ENCODE assay signal across 17 cellular contexts in the genomic region with DNA sequence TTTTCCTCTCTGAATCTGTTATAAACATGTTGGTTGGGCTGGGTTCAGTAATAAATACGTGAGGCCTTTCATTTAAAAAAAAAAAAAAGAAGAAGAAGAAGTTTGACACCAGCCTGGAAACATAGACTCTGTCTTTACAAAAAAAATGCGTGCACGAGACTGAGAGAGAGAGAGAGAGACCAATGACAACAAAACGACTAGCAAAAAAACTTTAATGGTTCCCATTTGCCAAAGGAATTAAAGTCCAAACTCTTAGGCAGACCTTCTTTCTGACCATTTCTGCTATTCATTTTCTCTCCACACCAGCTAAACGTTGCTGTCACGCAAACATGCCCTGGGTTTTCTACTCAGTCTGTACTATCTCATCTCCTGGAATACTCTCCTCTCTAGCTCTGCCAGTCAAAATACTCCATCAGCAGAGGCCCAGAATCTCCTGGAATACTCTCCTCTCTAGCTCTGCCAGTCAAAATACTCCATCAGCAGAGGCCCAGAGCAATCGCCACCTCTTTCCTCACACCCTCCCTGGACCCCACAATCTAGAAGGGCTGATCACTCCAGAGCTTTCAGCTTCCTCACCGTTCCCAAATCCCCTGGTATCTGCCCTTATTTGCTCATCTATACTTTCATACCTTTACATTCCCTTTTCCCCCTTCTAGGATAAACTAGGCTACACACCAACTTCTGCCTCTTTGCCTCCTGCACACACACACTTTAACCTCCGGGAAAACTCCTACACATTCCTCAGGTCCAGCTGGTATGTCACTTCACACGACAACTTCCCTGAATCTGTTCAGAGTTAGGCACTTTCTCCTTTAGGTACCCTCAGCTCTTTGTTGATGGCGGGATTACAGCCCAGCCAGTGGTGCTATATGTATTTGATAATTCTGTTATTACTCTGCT.
DNase-seq lines count a peak whose midpoint lies in the region; ATAC-seq and TF ChIP-seq lines count a peak whose summit lies in the region.
"Had no signal": no experiment of that assay in that cellular context is flagged by ENCODE, and none has a peak within 500 bp of the region (broad histone marks: within the 10 kb centered on the region; RNA-seq: fewer than 3 reads in every experiment).

No MANE protein-coding gene starts in this region.

- H3K4me2 ChIP-seq in GM23338 (no peak overlapping the region), H9 (ENCODE audit: insufficient read depth, insufficient read length, low read length) (no peak overlapping the region)
- H3K4me2 ChIP-seq: KMS-11 had no signal

- H3K36me3 Mint-ChIP-seq in GM23338 (ENCODE audit: low read depth), result no peaks in the 10 kb centered on the region
- no peaks in the 10 kb centered on the region for H3K36me3 Mint-ChIP-seq in H9 (ENCODE audit: insufficient read depth in 1 of 3, low read depth in 3 of 3)
- H3K36me3 Mint-ChIP-seq in activated T-cell treated with anti-CD3 and anti-CD28 coated beads, Interleukin-2, amount 50 U/mL, for 72 hours (ENCODE audit: insufficient read depth in 2 of 2), result no peaks in the 10 kb centered on the region

- H3K4me3 ChIP-seq in GM23338 (no peak overlapping the region), fibroblast of the aortic adventitia (ENCODE audit: low read depth, low read length) (no peak overlapping the region), right cardiac atrium (ENCODE audit: low read length) (no peak overlapping the region)
- H3K4me3 ChIP-seq: BLaER1 had no signal

- H3K9me3 Mint-ChIP-seq in GM23338, result no peaks in the 10 kb centered on the region
- no peaks in the 10 kb centered on the region for H3K9me3 Mint-ChIP-seq in H9
- peaks cover 0 to 1% of the 10 kb centered on the region in 2 donors for H3K9me3 Mint-ChIP-seq in activated T-cell treated with anti-CD3 and anti-CD28 coated beads, Interleukin-2, amount 50 U/mL, for 72 hours
- H3K9me3 Mint-ChIP-seq: CD8-positive, alpha-beta memory T cell had no signal

- H4K5ac ChIP-seq in H9 (ENCODE audit: insufficient read length, low read depth, low read length), result no peak overlapping the region

- WGBS in right cardiac atrium, result 39% methylated on average over 11 of the region's 11 CpGs
- WGBS in H9 (ENCODE audit: extremely low coverage, insufficient read length, low lambda C conversion rate), result no CpG with 5 or more reads among the region's 11 CpGs

- H3K79me2 ChIP-seq in GM23338 (replicated peaks; ENCODE audit: insufficient read depth) (no peaks in the 10 kb centered on the region), H9 (ENCODE audit: insufficient read depth, low read length) (no peaks in the 10 kb centered on the region)

- H2BK15ac ChIP-seq in H9 (ENCODE audit: low read depth, low read length), result no peak overlapping the region

- no peak overlapping the region for H2BK12ac ChIP-seq in H9 (ENCODE audit: insufficient read length, low read depth, low read length)

- peaks cover 7% of the 10 kb centered on the region; the same call in 1 of the 3 replicates for H3K4me1 Mint-ChIP-seq in GM23338
- H3K4me1 Mint-ChIP-seq in H9, result peaks cover 4 to 9% of the 10 kb centered on the region in 2 experiments; a peak in 2 of 4 replicates
- peaks cover 26% of the 10 kb centered on the region for H3K4me1 Mint-ChIP-seq in activated T-cell treated with anti-CD3 and anti-CD28 coated beads, Interleukin-2, amount 50 U/mL, for 72 hours (ENCODE audit: low read depth)

- TF ChIP-seq CTCF in GM23338 (conservative IDR thresholded peaks at IDR 0.05; ENCODE audit: low read depth in 2 of 2) (no peak), fibroblast of the aortic adventitia (IDR thresholded peaks at IDR 0.05; ENCODE audit: insufficient read depth, low read length) (no peak), H9 (conservative IDR thresholded peaks at IDR 0.05) (no peak)

- no peak overlapping the region for H4K8ac ChIP-seq in H9 (replicated peaks; ENCODE audit: insufficient read length, low read depth, low read length)

- no peaks in the 10 kb centered on the region for H4K20me1 ChIP-seq in GM23338 (replicated peaks; ENCODE audit: insufficient read depth)
- H4K20me1 ChIP-seq in H9 (ENCODE audit: control insufficient read depth, insufficient read depth, insufficient read length), result no peaks in the 10 kb centered on the region
- H4K20me1 ChIP-seq: BLaER1 had no signal

- ATAC-seq in GM23338, result no peak
- peak; percentile 44 to 67 for ATAC-seq in right cardiac atrium
- peak; percentile 87 for ATAC-seq in sciatic nerve
- no peak for ATAC-seq in activated T-cell treated with anti-CD3 and anti-CD28 coated beads, Interleukin-2, amount 50 U/mL, for 72 hours (replicated peaks in 1 of 2)
- ATAC-seq: HCT116 had no signal

- no peaks in the 10 kb centered on the region for H3K36me3 ChIP-seq in GM23338 (ENCODE audit: insufficient read depth)
- H3K36me3 ChIP-seq: BLaER1 had no signal

- DNase-seq in GM23338 (ENCODE audit: low spot score) (peak; percentile 14), fibroblast of the aortic adventitia (ENCODE audit: low read depth) (peak; percentile 75), right cardiac atrium (no peak), sciatic nerve (ENCODE audit: low spot score) (no peak), H9 (no peak), NCI-H510A treated with DMSO at 0.1 percent for 48 hours (lab: John Stamatoyannopoulos, UW) (no peak), inferior parietal cortex (ENCODE audit: extremely low spot score) (no peak)
- no peak for DNase-seq in activated T-cell treated with anti-CD3 and anti-CD28 coated beads, Interleukin-2, amount 50 U/mL, for 72 hours
- DNase-seq: CD8-positive, alpha-beta memory T cell; DMS79 treated with DMSO at 0.1 percent for 48 hours; NCI-H1048; NCI-H2081; NCI-H524 treated with DMSO at 0.1 percent for 48 hours; SHP77 had no signal

- no peak overlapping the region for H2AK5ac ChIP-seq in H9 (ENCODE audit: insufficient read length, low read length)

- no peak overlapping the region for H2BK20ac ChIP-seq in H9 (ENCODE audit: low read depth, low read length, poor library complexity, severe bottlenecking)

- no peak overlapping the region for H2BK120ac ChIP-seq in H9 (ENCODE audit: low read depth, low read length, poor library complexity, severe bottlenecking)

- H3K4me1 ChIP-seq in GM23338 (ENCODE audit: insufficient read depth) (no peaks in the 10 kb centered on the region), right cardiac atrium (ENCODE audit: control insufficient read depth, insufficient read depth, low read length) (peaks cover 4% of the 10 kb centered on the region), H9 (ENCODE audit: insufficient read depth, low read length) (no peaks in the 10 kb centered on the region)

- no peak overlapping the region for H3K56ac ChIP-seq in H9 (ENCODE audit: insufficient read length, low read depth, low read length)

- no peaks in the 10 kb centered on the region for H3F3A ChIP-seq in GM23338 (replicated peaks; ENCODE audit: low read depth)

- H3K14ac ChIP-seq in H9 (ENCODE audit: insufficient read depth, low read length), result no peak overlapping the region

- no peak overlapping the region for H3K23ac ChIP-seq in H9 (ENCODE audit: insufficient read length, low read depth, low read length)

- H3K4me3 Mint-ChIP-seq in GM23338 (no peak overlapping the region), H9 (no peak overlapping the region)
- no peak overlapping the region for H3K4me3 Mint-ChIP-seq in activated T-cell treated with anti-CD3 and anti-CD28 coated beads, Interleukin-2, amount 50 U/mL, for 72 hours
- H3K4me3 Mint-ChIP-seq: CD8-positive, alpha-beta memory T cell had no signal

- H3K79me1 ChIP-seq in H9 (ENCODE audit: insufficient read depth, low read depth, low read length, poor library complexity, severe bottlenecking), result no peaks in the 10 kb centered on the region

- H3K27me3 ChIP-seq in GM23338 (ENCODE audit: insufficient read depth), result no peaks in the 10 kb centered on the region
- no peaks in the 10 kb centered on the region for H3K27me3 ChIP-seq in right cardiac atrium (ENCODE audit: control insufficient read depth, insufficient read depth)
- no peaks in the 10 kb centered on the region for H3K27me3 ChIP-seq in H9 (ENCODE audit: insufficient read depth, low read length)
- H3K27me3 ChIP-seq: BLaER1 had no signal

- H3K9me3 ChIP-seq in right cardiac atrium (ENCODE audit: control insufficient read depth, low read length) (no peaks in the 10 kb centered on the region), H9 (ENCODE audit: control insufficient read depth, low read depth, low read length) (no peaks in the 10 kb centered on the region)
- H3K9me3 ChIP-seq: BLaER1 had no signal

- H2BK5ac ChIP-seq in H9 (ENCODE audit: insufficient read length, low read length), result no peak overlapping the region

- intact Hi-C loops in right cardiac atrium (cut with DNase I), result no loop called here
- intact Hi-C loops in sciatic nerve (cut with DNase I), result no loop called here

- H3K9ac ChIP-seq in H9 (ENCODE audit: extremely low read depth, insufficient read length, low read length), result no peak overlapping the region
- H3K9ac ChIP-seq: BLaER1, KMS-11 had no signal

- H3T11ph ChIP-seq in H9 (ENCODE audit: low read length), result no peak overlapping the region

- H3K27ac ChIP-seq in GM23338 (ENCODE audit: low read depth) (no peak overlapping the region), right cardiac atrium (ENCODE audit: low read length) (peak overlapping the region; percentile 68), H9 (ENCODE audit: insufficient read length, low read depth, low read length) (no peak overlapping the region)
- H3K27ac ChIP-seq: KMS-11 had no signal

- no peak overlapping the region for H3K4ac ChIP-seq in H9 (ENCODE audit: low read depth, low read length)

- H2AFZ ChIP-seq in GM23338, result no peak overlapping the region
- H2AFZ ChIP-seq in H9 (ENCODE audit: low read length), result no peak overlapping the region

- no peak overlapping the region for H3K27ac Mint-ChIP-seq in GM23338
- H3K27ac Mint-ChIP-seq in H9, result 0 out of 7 replicates have a peak overlapping the region, but pooled peaks of 1 of the 3 experiments have one; percentile 0
- no peak overlapping the region for H3K27ac Mint-ChIP-seq in activated T-cell treated with anti-CD3 and anti-CD28 coated beads, Interleukin-2, amount 50 U/mL, for 72 hours

- H3K27me3 Mint-ChIP-seq in GM23338 (ENCODE audit: insufficient read depth, low read depth, poor library complexity) (peaks cover 5% of the 10 kb centered on the region), H9 (ENCODE audit: low read depth) (no peaks in the 10 kb centered on the region; the same call in 1 of the 2 replicates)
- H3K27me3 Mint-ChIP-seq in activated T-cell treated with anti-CD3 and anti-CD28 coated beads, Interleukin-2, amount 50 U/mL, for 72 hours (ENCODE audit: low read depth), result peaks cover 6% of the 10 kb centered on the region
- H3K27me3 Mint-ChIP-seq: CD8-positive, alpha-beta memory T cell had no signal

- peaks cover 6% of the 10 kb centered on the region; the same call in 1 of the 2 replicates for H3K9me2 ChIP-seq in GM23338 (ENCODE audit: insufficient read depth)

- no peaks in the 10 kb centered on the region for H3K23me2 ChIP-seq in H9 (ENCODE audit: insufficient read length, low read depth, low read length, poor library complexity, severe bottlenecking)

- no peak overlapping the region for H3K18ac ChIP-seq in H9 (ENCODE audit: insufficient read length, low read depth, low read length)

- no peak overlapping the region for H4K91ac ChIP-seq in H9 (ENCODE audit: insufficient read length, low read depth, low read length)

TF ChIP-seq in GM23338, 12 proteins besides CTCF, POLR2A, EP300 and RAD21 (continues in another document):
- TF ChIP-seq NANOG (IDR thresholded peaks at IDR 0.05; ENCODE audit: borderline replicate concordance) (no peak), CREB1 (CRISPR knock-in tag; IDR thresholded peaks at IDR 0.05; ENCODE audit: low read depth) (no peak)

Comparison
In these comparisons a context has a peak if more than half of its experiments do, and no peak if none do; other contexts are left out.
1. ATAC-seq: peak in right cardiac atrium (2 of 2) and sciatic nerve (single experiment); none in GM23338 (single experiment) and activated T-cell treated with anti-CD3 and anti-CD28 coated beads, Interleukin-2, amount 50 U/mL, for 72 hours (0 of 2).
2. DNase-seq: peak in GM23338 (single experiment) and fibroblast of the aortic adventitia (single experiment); none in right cardiac atrium (0 of 3), sciatic nerve (single experiment), H9 (single experiment), activated T-cell treated with anti-CD3 and anti-CD28 coated beads, Interleukin-2, amount 50 U/mL, for 72 hours (0 of 2), NCI-H510A treated with DMSO at 0.1 percent for 48 hours (single experiment) and inferior parietal cortex (single experiment).